ENCODE assay signal across 12 cellular contexts in the genomic region with DNA sequence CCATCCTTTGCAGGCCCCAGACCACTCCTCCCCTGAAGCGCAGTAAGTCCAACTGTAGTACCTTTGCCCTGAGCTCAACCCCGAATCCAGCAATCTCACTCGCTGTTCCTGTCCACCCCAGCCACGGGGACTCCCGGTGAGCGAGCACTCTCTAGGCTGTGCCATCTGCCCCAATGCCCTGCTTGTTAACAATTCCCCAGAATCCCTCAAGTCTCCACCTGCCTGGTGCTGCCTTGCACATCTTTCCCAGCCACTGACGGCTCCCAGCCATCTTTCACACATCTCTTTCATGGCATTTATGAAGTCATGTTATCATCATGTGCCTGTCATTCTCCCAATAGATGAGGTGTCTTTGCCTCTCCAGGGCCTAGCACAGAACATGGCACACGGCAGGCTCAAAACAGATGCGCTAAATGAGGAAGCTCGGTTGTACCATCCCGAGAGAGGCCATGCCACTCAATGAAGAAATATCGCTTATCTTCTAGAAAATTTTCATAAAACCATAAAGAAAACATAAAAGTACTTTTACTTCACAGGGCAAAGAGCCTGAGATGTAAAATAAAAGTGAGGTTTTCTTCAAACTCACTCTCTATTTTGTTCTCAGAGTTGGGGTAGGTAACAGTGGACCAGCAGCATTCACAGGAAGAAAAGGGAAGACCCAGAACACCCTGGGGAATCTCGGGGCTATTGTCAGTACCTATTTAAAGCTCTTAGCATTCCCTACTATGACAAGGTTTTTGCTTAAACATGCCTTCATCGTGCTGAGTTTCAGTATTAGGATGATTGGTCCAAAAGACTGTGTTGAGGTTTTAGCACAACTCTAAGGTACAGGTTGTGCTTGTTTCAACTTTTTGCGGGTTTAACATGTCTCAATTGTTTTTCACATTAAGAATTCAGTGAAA. TPM values are rescaled to one million over a fixed set of nuclear protein-coding genes. Genes with fewer than 3 reads are reported as not detected.
DNase-seq lines count a peak whose midpoint lies in the region; ATAC-seq and TF ChIP-seq lines count a peak whose summit lies in the region.
"Had no signal": no experiment of that assay in that cellular context is flagged by ENCODE, and none has a peak within 500 bp of the region (broad histone marks: within the 10 kb centered on the region; RNA-seq: fewer than 3 reads in every experiment).

No MANE protein-coding gene starts in this region.

- H3K27ac Mint-ChIP-seq in type B pancreatic cell = peak overlapping the region; percentile 12

- DNase-seq in cardiac muscle cell (ENCODE audit: low read depth in 1 of 2, low spot score in 1 of 2) (no peak), cardiac septum (ENCODE audit: low spot score) (no peak), type B pancreatic cell (ENCODE audit: extremely low spot score, unreplicated experiment) (no peak), ovary (no peak), tibial artery (no peak)
- DNase-seq in activated naive CD4-positive, alpha-beta T cell treated with anti-CD3 and anti-CD28 coated beads, Interleukin-2, amount 50 U/mL, for 16 hours = no peak
- DNase-seq: AML-193; central memory CD4-positive, alpha-beta T cell; NCI-H1048 had no signal

- no peak for TF ChIP-seq CTCF in cardiac muscle cell (IDR thresholded peaks at IDR 0.05; ENCODE audit: low read depth, low read length)
- TF ChIP-seq CTCF in type B pancreatic cell (conservative IDR thresholded peaks at IDR 0.05) = no peak
- no peak for TF ChIP-seq CTCF in ovary (IDR thresholded peaks at IDR 0.05)
- TF ChIP-seq CTCF in tibial artery (IDR thresholded peaks at IDR 0.05) = no peak

- H3K27me3 ChIP-seq in cardiac muscle cell = no peaks in the 10 kb centered on the region
- no peaks in the 10 kb centered on the region for H3K27me3 ChIP-seq in ovary
- no peaks in the 10 kb centered on the region for H3K27me3 ChIP-seq in tibial artery
- H3K27me3 ChIP-seq: hepatocyte had no signal

- TF ChIP-seq EP300 in ovary (IDR thresholded peaks at IDR 0.05) = no peak

- no peak for TF ChIP-seq POLR2A in ovary (IDR thresholded peaks at IDR 0.05)

- H3K4me1 Mint-ChIP-seq in type B pancreatic cell (ENCODE audit: unreplicated experiment) = peaks cover 44% of the 10 kb centered on the region

- peaks cover 22% of the 10 kb centered on the region for H3K36me3 Mint-ChIP-seq in type B pancreatic cell

- H3K36me3 ChIP-seq in cardiac muscle cell (no peaks in the 10 kb centered on the region), ovary (no peaks in the 10 kb centered on the region), tibial artery (peaks cover 0 to 29% (median 3%) of the 10 kb centered on the region in 3 donors)

- WGBS in ovary, 3 donors = 81 to 92% (median 86%) methylated on average over 15 of the region's 15 CpGs

- H3K4me1 ChIP-seq in cardiac muscle cell (ENCODE audit: low read depth) = peaks cover 46% of the 10 kb centered on the region
- H3K4me1 ChIP-seq in ovary (ENCODE audit: insufficient read depth) = peaks cover 4% of the 10 kb centered on the region
- peaks cover 0 to 6% (median 4%) of the 10 kb centered on the region in 4 donors for H3K4me1 ChIP-seq in tibial artery

- no peaks in the 10 kb centered on the region for H3K27me3 Mint-ChIP-seq in type B pancreatic cell

- H3K9me3 Mint-ChIP-seq in type B pancreatic cell = peaks cover 6% of the 10 kb centered on the region

- H3K4me3 ChIP-seq in cardiac muscle cell (no peak overlapping the region), ovary (no peak overlapping the region), tibial artery (no peak overlapping the region)
- H3K4me3 ChIP-seq: hepatocyte had no signal

- no peak overlapping the region for H3K4me3 Mint-ChIP-seq in type B pancreatic cell

- intact Hi-C loops in cardiac septum (cut with DNase I) = no loop called here
- intact Hi-C loops in ovary (cut with DNase I) = no loop called here
- intact Hi-C loops in tibial artery (cut with DNase I; ENCODE audit: low total_unique reads) = no loop called here

- ATAC-seq in HG02571 (IDR thresholded peaks at IDR 0.05; ENCODE audit: unreplicated experiment) (peak; percentile 92), HG03460 (IDR thresholded peaks at IDR 0.05; ENCODE audit: unreplicated experiment) (peak; percentile 87)

- H3K9me3 ChIP-seq in cardiac muscle cell (ENCODE audit: low read depth) = no peaks in the 10 kb centered on the region
- no peaks in the 10 kb centered on the region for H3K9me3 ChIP-seq in ovary
- no peaks in the 10 kb centered on the region for H3K9me3 ChIP-seq in tibial artery

- H3K27ac ChIP-seq in cardiac muscle cell = peak overlapping the region; percentile 83
- no peak overlapping the region for H3K27ac ChIP-seq in ovary
- H3K27ac ChIP-seq in tibial artery = no peak overlapping the region

RNA-seq across cellular contexts. Expression of a gene that starts 55.2 kb away (rescaled TPM):
- total RNA-seq in cardiac muscle cell (34.7 and 59.7 TPM in 2 replicates), cardiac septum (168 TPM), type B pancreatic cell (ENCODE audit: low replicate concordance) (21.0 and 29.7 TPM in 2 replicates), ovary (100 to 1,000 TPM in 1 of 7 donors, 10 to 100 TPM in 6; 37.4 to 101 (median 71.2) TPM)
- polyA plus RNA-seq in cardiac muscle cell (45.1 and 71.5 TPM in 2 replicates), ovary (10 to 100 TPM; 37.5 to 59.9 TPM)
